36 cellular contexts compared by ENCODE assay signal in the genomic region with DNA sequence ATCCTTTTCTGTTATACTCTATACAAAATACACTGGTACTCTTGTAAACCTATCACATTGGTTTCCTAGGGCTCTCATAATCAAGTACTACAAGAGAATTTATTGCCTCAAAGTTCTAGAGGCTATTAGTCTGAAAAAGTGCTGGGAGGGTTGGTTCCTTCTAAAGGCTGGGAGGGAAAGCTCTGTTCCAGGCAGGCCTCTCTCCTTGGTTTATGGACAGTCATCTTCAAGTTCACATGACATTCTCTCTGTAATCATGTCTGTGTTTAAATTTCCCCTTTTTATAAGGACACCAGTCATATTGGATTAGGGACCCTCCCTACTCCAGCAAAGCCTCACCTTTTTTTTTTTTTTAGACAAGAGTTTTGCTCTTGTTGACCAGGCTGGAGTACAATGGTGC.
"Had no signal": no experiment of that assay in that cellular context is flagged by ENCODE, and none has a peak within 500 bp of the region (broad histone marks: within the 10 kb centered on the region; RNA-seq: fewer than 3 reads in every experiment).

No MANE protein-coding gene starts in this region.

- DNase-seq: activated CD4-positive, alpha-beta memory T cell treated with anti-CD3 and anti-CD28 coated beads, Interleukin-2, amount 10 ng/mL, durations not matched to agents 7 days and 5 days; activated CD4-positive, alpha-beta T cell treated with anti-CD3 and anti-CD28 coated beads for 1 hour; activated CD4-positive, alpha-beta T cell treated with anti-CD3 and anti-CD28 coated beads for 36 hours; activated CD4-positive, alpha-beta T cell treated with anti-CD3 and anti-CD28 coated beads for 48 hours; activated CD4-positive, alpha-beta T cell treated with anti-CD3 and anti-CD28 coated beads, Interleukin-2, amount 10 ng/mL, durations not matched to agents 7 days and 5 days; activated CD4-positive, alpha-beta T cell treated with anti-CD3 and anti-CD28 coated beads, Interleukin-2, amount 50 U/mL, for 48 hours; activated CD4-positive, CD25-positive, alpha-beta regulatory T cell; activated CD8-positive, alpha-beta memory T cell treated with anti-CD3 and anti-CD28 coated beads for 24 hours; activated CD8-positive, alpha-beta memory T cell treated with anti-CD3 and anti-CD28 coated beads, Interleukin-2, amount 10 ng/mL, durations not matched to agents 7 days and 5 days; activated CD8-positive, alpha-beta memory T cell treated with anti-CD3 and anti-CD28 coated beads, Interleukin-2, amount 50 U/mL, for 48 hours; activated CD8-positive, alpha-beta T cell treated with anti-CD3 and anti-CD28 coated beads, Interleukin-2, amount 10 ng/mL, durations not matched to agents 7 days and 5 days; activated effector memory CD4-positive, alpha-beta T cell treated with Interleukin-2 at 50 U/mL for 16 hours; activated gamma-delta T cell; activated naive CD4-positive, alpha-beta T cell treated with anti-CD3 and anti-CD28 coated beads, Interleukin-2, amount 10 ng/mL, durations not matched to agents 7 days and 5 days; activated naive CD4-positive, alpha-beta T cell treated with Interleukin-2 at 50 U/mL for 16 hours; activated naive CD8-positive, alpha-beta T cell treated with anti-CD3 and anti-CD28 coated beads, Interleukin-2, amount 10 ng/mL, durations not matched to agents 7 days and 5 days; activated naive CD8-positive, alpha-beta T cell treated with anti-CD3 and anti-CD28 coated beads, Interleukin-2, amount 50 U/mL, for 24 hours; activated T-cell treated with anti-CD3 and anti-CD28 coated beads, Interleukin-2, amount 50 U/mL, for 24 hours; activated T-cell treated with anti-CD3 and anti-CD28 coated beads, Interleukin-2, amount 50 U/mL, for 48 hours; amygdala; anterior cingulate cortex; body of pancreas; brain microvascular endothelial cell; central memory CD4-positive, alpha-beta T cell; T-helper 1 cell; T-helper 2 cell; T-helper 9 cell; WERI-Rb-1 had no signal

- H3K4me1 Mint-ChIP-seq: activated CD4-positive, alpha-beta memory T cell treated with anti-CD3 and anti-CD28 coated beads, Interleukin-2, amount 10 ng/mL, durations not matched to agents 7 days and 5 days; activated CD4-positive, alpha-beta T cell treated with anti-CD3 and anti-CD28 coated beads, Interleukin-2, amount 10 ng/mL, durations not matched to agents 7 days and 5 days; activated CD8-positive, alpha-beta memory T cell treated with anti-CD3 and anti-CD28 coated beads, Interleukin-2, amount 10 ng/mL, durations not matched to agents 7 days and 5 days; activated naive CD4-positive, alpha-beta T cell treated with anti-CD3 and anti-CD28 coated beads, Interleukin-2, amount 10 ng/mL, durations not matched to agents 7 days and 5 days; activated naive CD8-positive, alpha-beta T cell treated with anti-CD3 and anti-CD28 coated beads, Interleukin-2, amount 10 ng/mL, durations not matched to agents 7 days and 5 days had no signal

- H3K36me3 ChIP-seq: brain microvascular endothelial cell, breast epithelium had no signal

- H3K27me3 Mint-ChIP-seq: activated CD4-positive, alpha-beta memory T cell treated with anti-CD3 and anti-CD28 coated beads, Interleukin-2, amount 10 ng/mL, durations not matched to agents 7 days and 5 days; activated CD4-positive, alpha-beta T cell treated with anti-CD3 and anti-CD28 coated beads for 36 hours; activated CD4-positive, alpha-beta T cell treated with anti-CD3 and anti-CD28 coated beads, Interleukin-2, amount 10 ng/mL, durations not matched to agents 7 days and 5 days; activated CD8-positive, alpha-beta memory T cell treated with anti-CD3 and anti-CD28 coated beads, Interleukin-2, amount 10 ng/mL, durations not matched to agents 7 days and 5 days; activated naive CD4-positive, alpha-beta T cell treated with anti-CD3 and anti-CD28 coated beads, Interleukin-2, amount 10 ng/mL, durations not matched to agents 7 days and 5 days; activated naive CD4-positive, alpha-beta T cell treated with anti-CD3 and anti-CD28 coated beads, Interleukin-2, amount 50 U/mL, for 24 hours; activated naive CD8-positive, alpha-beta T cell; activated naive CD8-positive, alpha-beta T cell treated with anti-CD3 and anti-CD28 coated beads, Interleukin-2, amount 10 ng/mL, durations not matched to agents 7 days and 5 days; activated naive CD8-positive, alpha-beta T cell treated with anti-CD3 and anti-CD28 coated beads, Interleukin-2, amount 50 U/mL, for 24 hours; activated T-cell treated with anti-CD3 and anti-CD28 coated beads, Interleukin-2, amount 50 U/mL, for 24 hours had no signal

- ATAC-seq: activated CD4-positive, alpha-beta T cell treated with anti-CD3 and anti-CD28 coated beads for 36 hours; activated CD4-positive, CD25-positive, alpha-beta regulatory T cell treated with anti-CD3 and anti-CD28 coated beads, Interleukin-2, amount 50 U/mL, for 24 hours; activated CD8-positive, alpha-beta memory T cell treated with anti-CD3 and anti-CD28 coated beads, Interleukin-2, amount 10 ng/mL, durations not matched to agents 7 days and 5 days; activated CD8-positive, alpha-beta T cell treated with anti-CD3 and anti-CD28 coated beads, Interleukin-2, amount 10 ng/mL, durations not matched to agents 7 days and 5 days; activated naive CD8-positive, alpha-beta T cell treated with anti-CD3 and anti-CD28 coated beads, Interleukin-2, amount 50 U/mL, for 24 hours; body of pancreas; WTC11 had no signal

- H3K27me3 ChIP-seq: body of pancreas, brain microvascular endothelial cell, breast epithelium had no signal

- H3K27ac ChIP-seq: body of pancreas, brain microvascular endothelial cell, breast epithelium, WERI-Rb-1 had no signal

- H3K27ac Mint-ChIP-seq: activated CD4-positive, alpha-beta memory T cell treated with anti-CD3 and anti-CD28 coated beads, Interleukin-2, amount 10 ng/mL, durations not matched to agents 7 days and 5 days; activated CD4-positive, alpha-beta T cell treated with anti-CD3 and anti-CD28 coated beads for 36 hours; activated CD4-positive, alpha-beta T cell treated with anti-CD3 and anti-CD28 coated beads, Interleukin-2, amount 10 ng/mL, durations not matched to agents 7 days and 5 days; activated CD8-positive, alpha-beta memory T cell treated with anti-CD3 and anti-CD28 coated beads, Interleukin-2, amount 10 ng/mL, durations not matched to agents 7 days and 5 days; activated CD8-positive, alpha-beta T cell treated with anti-CD3 and anti-CD28 coated beads, Interleukin-2, amount 10 ng/mL, durations not matched to agents 7 days and 5 days; activated naive CD4-positive, alpha-beta T cell treated with anti-CD3 and anti-CD28 coated beads, Interleukin-2, amount 10 ng/mL, durations not matched to agents 7 days and 5 days; activated naive CD4-positive, alpha-beta T cell treated with anti-CD3 and anti-CD28 coated beads, Interleukin-2, amount 50 U/mL, for 24 hours; activated naive CD8-positive, alpha-beta T cell; activated naive CD8-positive, alpha-beta T cell treated with anti-CD3 and anti-CD28 coated beads, Interleukin-2, amount 10 ng/mL, durations not matched to agents 7 days and 5 days; activated naive CD8-positive, alpha-beta T cell treated with anti-CD3 and anti-CD28 coated beads, Interleukin-2, amount 50 U/mL, for 24 hours; activated T-cell treated with anti-CD3 and anti-CD28 coated beads, Interleukin-2, amount 50 U/mL, for 24 hours; activated T-helper 2 cell treated with anti-CD3 and anti-CD28 coated beads, Interferon-gamma antibody, Interleukin-2, Interleukin-4, amounts not matched to agents 10 μg/mL and 5 μg/mL and 100 μg/mL, durations not matched to agents 14 hours and 24 hours and 36 hours; T-helper 1 cell treated with Interleukin-12 subunit alpha and Interleukin-12 subunit beta and Interleukin-4 antibody, amounts not matched to agents 30 μg/mL and 1 μg/mL, for 36 hours; T-helper 2 cell treated with Interferon-gamma antibody and Interleukin-4, amounts not matched to agents 5 μg/mL and 100 μg/mL, for 36 hours; WTC11 had no signal

- H3K4me1 ChIP-seq: body of pancreas, breast epithelium had no signal

- H3K4me3 ChIP-seq: body of pancreas, breast epithelium had no signal

- H3K4me3 Mint-ChIP-seq: activated CD4-positive, alpha-beta memory T cell treated with anti-CD3 and anti-CD28 coated beads, Interleukin-2, amount 10 ng/mL, durations not matched to agents 7 days and 5 days; activated CD4-positive, alpha-beta T cell treated with anti-CD3 and anti-CD28 coated beads for 36 hours; activated CD4-positive, alpha-beta T cell treated with anti-CD3 and anti-CD28 coated beads, Interleukin-2, amount 10 ng/mL, durations not matched to agents 7 days and 5 days; activated CD8-positive, alpha-beta memory T cell treated with anti-CD3 and anti-CD28 coated beads, Interleukin-2, amount 10 ng/mL, durations not matched to agents 7 days and 5 days; activated CD8-positive, alpha-beta T cell treated with anti-CD3 and anti-CD28 coated beads, Interleukin-2, amount 10 ng/mL, durations not matched to agents 7 days and 5 days; activated naive CD4-positive, alpha-beta T cell treated with anti-CD3 and anti-CD28 coated beads, Interleukin-2, amount 10 ng/mL, durations not matched to agents 7 days and 5 days; activated naive CD4-positive, alpha-beta T cell treated with anti-CD3 and anti-CD28 coated beads, Interleukin-2, amount 50 U/mL, for 24 hours; activated naive CD8-positive, alpha-beta T cell; activated naive CD8-positive, alpha-beta T cell treated with anti-CD3 and anti-CD28 coated beads, Interleukin-2, amount 10 ng/mL, durations not matched to agents 7 days and 5 days; activated naive CD8-positive, alpha-beta T cell treated with anti-CD3 and anti-CD28 coated beads, Interleukin-2, amount 50 U/mL, for 24 hours; activated T-cell treated with anti-CD3 and anti-CD28 coated beads, Interleukin-2, amount 50 U/mL, for 24 hours; T-helper 1 cell treated with Interleukin-12 subunit alpha and Interleukin-12 subunit beta and Interleukin-4 antibody, amounts not matched to agents 30 μg/mL and 1 μg/mL, for 36 hours; T-helper 2 cell treated with Interferon-gamma antibody and Interleukin-4, amounts not matched to agents 5 μg/mL and 100 μg/mL, for 36 hours; WTC11 had no signal
